In the genomic region with DNA sequence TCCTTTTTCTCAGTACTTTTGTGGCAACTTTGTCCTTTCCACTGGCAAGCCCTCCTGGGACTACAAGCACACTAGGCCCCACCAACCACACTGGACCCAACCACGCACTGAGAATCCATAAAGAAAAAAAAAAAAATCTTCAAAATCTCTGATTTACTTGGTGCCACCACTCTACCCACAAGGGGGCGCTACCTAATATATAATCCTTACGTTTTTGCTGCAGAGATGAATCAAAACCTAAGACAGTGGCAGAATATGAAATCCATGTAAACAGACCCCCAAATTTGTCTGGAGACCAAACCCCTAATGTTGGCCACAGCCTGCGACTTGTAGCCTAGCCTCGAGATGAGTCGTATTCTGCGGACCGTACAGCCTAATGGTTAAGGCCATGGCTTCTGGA, we compare ENCODE assay signal across 8 cellular contexts.
DNase-seq lines count a peak whose midpoint lies in the region; ATAC-seq, FAIRE-seq and TF ChIP-seq lines count a peak whose summit lies in the region.

No MANE protein-coding gene starts in this region.

- no peak overlapping the region for H3K4me3 ChIP-seq in dorsolateral prefrontal cortex
- no peak overlapping the region for H3K4me3 ChIP-seq in small intestine (ENCODE audit: low read depth in 1 of 2, low read length in 2 of 2)

- peaks cover 0 to 46% of the 10 kb centered on the region in 2 donors for H3K27me3 Mint-ChIP-seq in natural killer cell (ENCODE audit: low read depth in 2 of 2)
- peaks cover 6 to 22% of the 10 kb centered on the region in 2 donors for H3K27me3 Mint-ChIP-seq in natural killer cell treated with Interleukin-12 subunit alpha and Interleukin-12 subunit beta and Interleukin-15 and Interleukin-18, amount 100 ng/mL, for 72 hours

- no peak for FAIRE-seq in small intestine (lab: Jason Lieb, UNC)
- FAIRE-seq in HTR-8/SVneo (lab: Jason Lieb, UNC), result no peak

- H3K4me1 Mint-ChIP-seq in natural killer cell, result no peaks in the 10 kb centered on the region
- H3K4me1 Mint-ChIP-seq in natural killer cell treated with Interleukin-12 subunit alpha and Interleukin-12 subunit beta and Interleukin-15 and Interleukin-18, amount 100 ng/mL, for 72 hours (ENCODE audit: low read depth in 2 of 2), result no peaks in the 10 kb centered on the region

- H3K27ac ChIP-seq in dorsolateral prefrontal cortex (no peak overlapping the region), small intestine (ENCODE audit: low read depth in 1 of 2, low read length in 1 of 2) (no peak overlapping the region)

- H3K4me1 ChIP-seq in small intestine (ENCODE audit: control insufficient read depth in 2 of 2, insufficient read depth in 1 of 2, low read depth in 1 of 2, low read length in 1 of 2), result no peaks in the 10 kb centered on the region

- H3K27me3 ChIP-seq in dorsolateral prefrontal cortex (peaks cover 0 to 89% (median 42%) of the 10 kb centered on the region in 45 donors), small intestine (ENCODE audit: control insufficient read depth in 2 of 2, insufficient read depth in 2 of 2, low read length in 2 of 2) (no peaks in the 10 kb centered on the region)

- WGBS in small intestine, 3 donors, result 49 to 51% (median 49%) methylated on average over 8 of the region's 8 CpGs

- H3K9me3 Mint-ChIP-seq in natural killer cell, result no peaks in the 10 kb centered on the region
- H3K9me3 Mint-ChIP-seq in natural killer cell treated with Interleukin-12 subunit alpha and Interleukin-12 subunit beta and Interleukin-15 and Interleukin-18, amount 100 ng/mL, for 72 hours, result no peaks in the 10 kb centered on the region

- H3K36me3 Mint-ChIP-seq in natural killer cell, result no peaks in the 10 kb centered on the region
- H3K36me3 Mint-ChIP-seq in natural killer cell treated with Interleukin-12 subunit alpha and Interleukin-12 subunit beta and Interleukin-15 and Interleukin-18, amount 100 ng/mL, for 72 hours, result no peaks in the 10 kb centered on the region

- ATAC-seq in natural killer cell (no peak), GM21528 (IDR thresholded peaks at IDR 0.05; ENCODE audit: low FRiP score, unreplicated experiment) (no peak), GM19455 (IDR thresholded peaks at IDR 0.05; ENCODE audit: unreplicated experiment) (no peak)
- ATAC-seq in natural killer cell treated with Interleukin-12 subunit alpha and Interleukin-12 subunit beta and Interleukin-15 and Interleukin-18, amount 100 ng/mL, for 72 hours, result no peak

- no peaks in the 10 kb centered on the region for H3K9me3 ChIP-seq in small intestine (ENCODE audit: control insufficient read depth, low read depth)

- H3K36me3 ChIP-seq in small intestine (ENCODE audit: control insufficient read depth in 2 of 2, insufficient read depth in 2 of 2, low read length in 2 of 2), result no peaks in the 10 kb centered on the region

- DNase-seq in natural killer cell (no peak), NCI-H2227 treated with DMSO at 0.1 percent for 48 hours (lab: John Stamatoyannopoulos, UW) (peak; percentile 35), dorsolateral prefrontal cortex (peak in 1 of 10 donors; percentile 10), small intestine (peak; percentile 2), HTR-8/SVneo (ENCODE audit: insufficient read length, low spot score) (no peak)
- DNase-seq in natural killer cell treated with Interleukin-12 subunit alpha and Interleukin-12 subunit beta and Interleukin-15 and Interleukin-18, amount 100 ng/mL, for 72 hours (ENCODE audit: low spot score), result no peak

- intact Hi-C loops in natural killer cell (cut with micrococcal nuclease), result no loop called here
- intact Hi-C loops in dorsolateral prefrontal cortex (cut with DNase I), result no loop called here

- H3K27ac Mint-ChIP-seq in natural killer cell, result no peak overlapping the region
- no peak overlapping the region for H3K27ac Mint-ChIP-seq in natural killer cell treated with Interleukin-12 subunit alpha and Interleukin-12 subunit beta and Interleukin-15 and Interleukin-18, amount 100 ng/mL, for 72 hours

- peak; percentile 26 for TF ChIP-seq CTCF in natural killer cell (IDR thresholded peaks at IDR 0.05)
- peak in 55 of 56 donors; percentile 21 to 65 (median 48) for TF ChIP-seq CTCF in dorsolateral prefrontal cortex (IDR thresholded peaks at IDR 0.05 in 54 of 56, conservative IDR thresholded peaks at IDR 0.05 in 2 of 56; ENCODE audit: low read depth in 1 of 56, partially characterized antibody in 56 of 56)

- H3K4me3 Mint-ChIP-seq in natural killer cell, result no peak overlapping the region
- no peak overlapping the region for H3K4me3 Mint-ChIP-seq in natural killer cell treated with Interleukin-12 subunit alpha and Interleukin-12 subunit beta and Interleukin-15 and Interleukin-18, amount 100 ng/mL, for 72 hours

Comparison
In these comparisons a context has a peak if more than half of its experiments do, and no peak if none do; other contexts are left out.
1. DNase-seq: peak in NCI-H2227 treated with DMSO at 0.1 percent for 48 hours (single experiment) and small intestine (single experiment); none in natural killer cell (single experiment), natural killer cell treated with Interleukin-12 subunit alpha and Interleukin-12 subunit beta and Interleukin-15 and Interleukin-18, amount 100 ng/mL, for 72 hours (single experiment) and HTR-8/SVneo (single experiment).